ENCODE assay signal across 8 cellular contexts in genomic region chrX:28507650-28508049, GRCh38.
DNase-seq lines count a peak whose midpoint lies in the region; ATAC-seq, FAIRE-seq and TF ChIP-seq lines count a peak whose summit lies in the region.
"Not testable (repeated sequence)": the region's sequence is repeated elsewhere in the genome, so short reads cannot be mapped to it uniquely, and the experiment has no call there.

No MANE protein-coding gene starts in this region.

- H3K14ac ChIP-seq in H9 (ENCODE audit: insufficient read depth, low read length); H1 (ENCODE audit: insufficient read length): not testable (repeated sequence)

- ATAC-seq in esophagus mucosa, result peak; percentile 50

- H3K4me2 ChIP-seq in H9 (ENCODE audit: insufficient read depth, insufficient read length, low read length); H1 (ENCODE audit: insufficient read depth in 1 of 2, low read depth in 2 of 2, low read length in 2 of 2); mesendoderm (ENCODE audit: low read length); smooth muscle cell: not testable (repeated sequence)

- peaks cover 49 to 67% of the 10 kb centered on the region in 2 experiments for H3K9me3 Mint-ChIP-seq in H9

- H4K91ac ChIP-seq in H9 (ENCODE audit: insufficient read length, low read depth, low read length); H1 (replicated peaks; ENCODE audit: insufficient read length, low read length): not testable (repeated sequence)

- H2AK5ac ChIP-seq in H9 (ENCODE audit: insufficient read length, low read length); H1 (ENCODE audit: low read depth, low read length); mesendoderm (ENCODE audit: low read length): not testable (repeated sequence)

- H3K79me2 ChIP-seq in H9 (ENCODE audit: insufficient read depth, low read length); H1 (ENCODE audit: control insufficient read depth in 1 of 2, insufficient read depth in 2 of 2, low read length in 2 of 2); mesendoderm (ENCODE audit: control insufficient read depth, insufficient read depth, low read length); smooth muscle cell (ENCODE audit: low read depth): not testable (repeated sequence)

- POLR2A ChIA-PET in H1 (lab: Charles Lee; ENCODE audit: partially characterized antibody), result not testable (repeated sequence)

- peaks cover 23 to 48% of the 10 kb centered on the region in 2 experiments for H3K4me1 Mint-ChIP-seq in H9

- H3K79me1 ChIP-seq in H9 (ENCODE audit: insufficient read depth, low read depth, low read length, poor library complexity, severe bottlenecking); H1 (ENCODE audit: low read depth, low read length); mesendoderm (ENCODE audit: low read length): not testable (repeated sequence)

- not testable (repeated sequence) for H3K36me3 ChIP-seq in ES-I3 (ENCODE audit: insufficient read depth, low read length); HUES48 (ENCODE audit: control insufficient read depth, insufficient read depth, low read length); NT2/D1 (ENCODE audit: insufficient read depth, insufficient read length, low read length); H1 (ENCODE audit: control insufficient read depth in 2 of 4, insufficient read depth in 4 of 4, low read length in 3 of 4); mesendoderm (ENCODE audit: control insufficient read depth, insufficient read depth, low read length); smooth muscle cell (ENCODE audit: low read depth)

- not testable (repeated sequence) for H2BK12ac ChIP-seq in H9 (ENCODE audit: insufficient read length, low read depth, low read length); H1 (ENCODE audit: low read depth, low read length)

- not testable (repeated sequence) for H3K56ac ChIP-seq in H9 (ENCODE audit: insufficient read length, low read depth, low read length); H1 (replicated peaks; ENCODE audit: insufficient read length, low read depth, low read length); mesendoderm (ENCODE audit: low read length)

- H2BK15ac ChIP-seq in H9 (ENCODE audit: low read depth, low read length); H1 (ENCODE audit: low read length); mesendoderm (replicated peaks; ENCODE audit: low read depth): not testable (repeated sequence)

- H3K18ac ChIP-seq in H9 (ENCODE audit: insufficient read length, low read depth, low read length); H1 (ENCODE audit: extremely low read depth, low read length); mesendoderm (ENCODE audit: low read length): not testable (repeated sequence)

- TF ChIP-seq EP300 in H1 (IDR thresholded peaks at IDR 0.05; ENCODE audit: borderline replicate concordance in 1 of 2, low read depth in 2 of 2, low read length in 2 of 2), result not testable (repeated sequence)

- H3K23me2 ChIP-seq in H9 (ENCODE audit: insufficient read length, low read depth, low read length, poor library complexity, severe bottlenecking); H1 (ENCODE audit: low read depth, low read length): not testable (repeated sequence)

- peaks cover 15% of the 10 kb centered on the region for H3K4me1 ChIP-seq in ES-I3 (ENCODE audit: insufficient read depth, low read length)
- not testable (repeated sequence) for H3K4me1 ChIP-seq in H9 (ENCODE audit: insufficient read depth, low read length); HUES48 (ENCODE audit: control insufficient read depth, insufficient read depth, low read length); NT2/D1 (ENCODE audit: insufficient read depth, insufficient read length); H1 (replicated peaks in 1 of 4; ENCODE audit: control insufficient read depth in 3 of 4, insufficient read depth in 4 of 4, low read length in 3 of 4); mesendoderm (ENCODE audit: control insufficient read depth, low read depth, low read length); smooth muscle cell (ENCODE audit: low read depth)

- H3K27me3 ChIP-seq in H9 (ENCODE audit: insufficient read depth, low read length); HUES48 (ENCODE audit: control insufficient read depth, insufficient read depth, low read length); NT2/D1 (ENCODE audit: insufficient read depth, insufficient read length); H1 (replicated peaks in 1 of 4; ENCODE audit: control insufficient read depth in 3 of 4, extremely low read depth in 1 of 4, insufficient read depth in 3 of 4, low read length in 3 of 4); mesendoderm (ENCODE audit: insufficient read depth, low read length, poor library complexity); smooth muscle cell (ENCODE audit: low read depth): not testable (repeated sequence)

- CTCF ChIA-PET in H1 (lab: Charles Lee; ENCODE audit: partially characterized antibody), result not testable (repeated sequence)

- peak; percentile 92 for FAIRE-seq in H1 (lab: Jason Lieb, UNC)

- not testable (repeated sequence) for H4K8ac ChIP-seq in H9 (replicated peaks; ENCODE audit: insufficient read length, low read depth, low read length); H1 (ENCODE audit: extremely low read depth, insufficient read depth, low read length); mesendoderm (ENCODE audit: low read depth, low read length)

- not testable (repeated sequence) for H2AFZ ChIP-seq in H9 (ENCODE audit: low read length); H1 (ENCODE audit: low read length); smooth muscle cell (ENCODE audit: low read depth)

- H3T11ph ChIP-seq in H9 (ENCODE audit: low read length), result not testable (repeated sequence)

- H3F3A ChIP-seq in smooth muscle cell (ENCODE audit: low read depth), result not testable (repeated sequence)

- H3K36me3 Mint-ChIP-seq in H9 (ENCODE audit: insufficient read depth in 1 of 3, low read depth in 3 of 3), result peaks cover 34 to 50% (median 38%) of the 10 kb centered on the region in 3 experiments

- H2BK120ac ChIP-seq in H9 (ENCODE audit: low read depth, low read length, poor library complexity, severe bottlenecking); H1 (replicated peaks; ENCODE audit: low read depth, low read length); mesendoderm (ENCODE audit: low read depth, low read length): not testable (repeated sequence)

- H3K9me3 ChIP-seq in ES-I3 (ENCODE audit: control insufficient read depth, insufficient read depth, low read length), result peaks cover 12% of the 10 kb centered on the region
- peaks cover 14% of the 10 kb centered on the region for H3K9me3 ChIP-seq in H9 (ENCODE audit: control insufficient read depth, low read depth, low read length)
- H3K9me3 ChIP-seq in HUES48 (ENCODE audit: control insufficient read depth, insufficient read depth, low read length); H1 (ENCODE audit: insufficient read depth in 2 of 2, low read depth in 1 of 2, low read length in 1 of 2); smooth muscle cell (replicated peaks; ENCODE audit: low read depth): not testable (repeated sequence)
- H3K9me3 ChIP-seq in NT2/D1 (ENCODE audit: insufficient read depth, low read length), result peaks cover 19% of the 10 kb centered on the region; the same call in 1 of the 2 replicates

- H2BK20ac ChIP-seq in H9 (ENCODE audit: low read depth, low read length, poor library complexity, severe bottlenecking); H1 (ENCODE audit: low read length): not testable (repeated sequence)

- H2BK5ac ChIP-seq in H9 (ENCODE audit: insufficient read length, low read length); H1 (ENCODE audit: low read depth, low read length); mesendoderm (ENCODE audit: low read length): not testable (repeated sequence)

- WGBS in H9 (ENCODE audit: extremely low coverage, insufficient read length, low lambda C conversion rate), result no CpG with 5 or more reads among the region's 3 CpGs
- 44% methylated on average over 3 of the region's 3 CpGs; no CpG with 5 or more reads in 1 of the 2 experiments for WGBS in H1 (ENCODE audit: extremely low coverage in 1 of 2, insufficient coverage in 1 of 2, insufficient read length in 1 of 2, insufficient replicate concordance in 2 of 2, low coverage in 1 of 2, low lambda C conversion rate in 2 of 2, missing lambda C conversion rate in 1 of 2), 2 experiments
- no CpG with 5 or more reads among the region's 3 CpGs for WGBS in mesendoderm (ENCODE audit: extremely low coverage, insufficient coverage, low lambda C conversion rate)
- WGBS in smooth muscle cell (ENCODE audit: low lambda C conversion rate), result 42% methylated on average over 3 of the region's 3 CpGs

- peak overlapping the region in 1 of 2 experiments; percentile 58; a peak in 3 of 5 replicates for H3K4me3 Mint-ChIP-seq in H9

- DNase-seq in H9; H1 (ENCODE audit: low read depth in 1 of 2, low spot score in 2 of 2); smooth muscle cell (lab: John Stamatoyannopoulos, UW; ENCODE audit: unreplicated experiment): not testable (repeated sequence)
- DNase-seq in NT2/D1 (ENCODE audit: low read depth, low spot score) (peak; percentile 16), mesendoderm (peak; percentile 60)

- H3K9ac ChIP-seq in ES-I3 (ENCODE audit: low read depth, low read length), result peak overlapping the region; percentile 30; the same call in 1 of the 2 replicates
- H3K9ac ChIP-seq in H9 (ENCODE audit: extremely low read depth, insufficient read length, low read length); HUES48 (ENCODE audit: low read depth, low read length); NT2/D1 (ENCODE audit: insufficient read length, low read depth); H1 (replicated peaks in 1 of 4; ENCODE audit: extremely low read depth in 1 of 4, low read depth in 3 of 4, low read length in 3 of 4); mesendoderm (ENCODE audit: low read length); smooth muscle cell (ENCODE audit: low read depth): not testable (repeated sequence)

- not testable (repeated sequence) for TF ChIP-seq RAD21 in H1 (IDR thresholded peaks at IDR 0.05 in 1 of 2, conservative IDR thresholded peaks at IDR 0.05 in 1 of 2; ENCODE audit: low read depth in 2 of 2, low read length in 2 of 2)

- not testable (repeated sequence) for H3K4me3 ChIP-seq in HUES48 (ENCODE audit: low read depth, low read length); NT2/D1 (ENCODE audit: insufficient read length, low read depth); H1 (ENCODE audit: extremely low read depth in 1 of 4, insufficient read depth in 2 of 4, low read depth in 3 of 4, low read length in 4 of 4); mesendoderm (ENCODE audit: low read length); smooth muscle cell

- H3K27ac ChIP-seq in H9 (ENCODE audit: insufficient read length, low read depth, low read length); H1 (ENCODE audit: low read depth, low read length); mesendoderm (ENCODE audit: low read depth, low read length): not testable (repeated sequence)
- H3K27ac ChIP-seq in HUES48 (ENCODE audit: low read depth, low read length) (peak overlapping the region; percentile 66), smooth muscle cell (ENCODE audit: low read depth) (peak overlapping the region; percentile 14)

- H3K4ac ChIP-seq in H9 (ENCODE audit: low read depth, low read length); H1 (replicated peaks; ENCODE audit: insufficient read length, low read depth, low read length); mesendoderm (ENCODE audit: low read depth, low read length): not testable (repeated sequence)

- not testable (repeated sequence) for H3K27me3 Mint-ChIP-seq in H9 (ENCODE audit: low read depth)

- TF ChIP-seq CTCF in H9 (conservative IDR thresholded peaks at IDR 0.05); H1 (IDR thresholded peaks at IDR 0.05; ENCODE audit: control extremely low read depth in 1 of 3, insufficient read depth in 1 of 3, low read depth in 1 of 3, low read length in 3 of 3); smooth muscle cell (IDR thresholded peaks at IDR 0.05; ENCODE audit: borderline replicate concordance, insufficient read depth, poor library complexity, severe bottlenecking): not testable (repeated sequence)

- not testable (repeated sequence) for H3K23ac ChIP-seq in H9 (ENCODE audit: insufficient read length, low read depth, low read length); H1 (ENCODE audit: insufficient read length); mesendoderm (ENCODE audit: low read length)

- H4K5ac ChIP-seq in H9 (ENCODE audit: insufficient read length, low read depth, low read length); mesendoderm (ENCODE audit: low read length): not testable (repeated sequence)
- H4K5ac ChIP-seq in H1 (ENCODE audit: insufficient read length, low read depth, low read length), result peak overlapping the region; percentile 43

- H3K27ac Mint-ChIP-seq in H9, result peak overlapping the region; percentile 86 to 96 (median 88)

- not testable (repeated sequence) for TF ChIP-seq POLR2A in H1 (IDR thresholded peaks at IDR 0.05; ENCODE audit: control extremely low read depth in 1 of 2, low read depth in 2 of 2, low read length in 2 of 2)

- H4K20me1 ChIP-seq in H9 (ENCODE audit: control insufficient read depth, insufficient read depth, insufficient read length); H1 (replicated peaks in 1 of 2; ENCODE audit: control insufficient read depth in 1 of 2, insufficient read depth in 2 of 2, low read length in 2 of 2); smooth muscle cell (ENCODE audit: low read depth): not testable (repeated sequence)
